In genomic region chr4:8063974-8064563, GRCh38 we compare ENCODE assay signal across 25 cellular contexts.
"Had no signal": no experiment of that assay in that cellular context is flagged by ENCODE, and none has a peak within 500 bp of the region (broad histone marks: within the 10 kb centered on the region; RNA-seq: fewer than 3 reads in every experiment).

No MANE protein-coding gene starts in this region.

- H3K27me3 Mint-ChIP-seq: stimulated activated memory B cell treated with anti-CD40 and anti-IgM and Interleukin-4, amounts not matched to agents 10 μg/mL and 1 μg/mL and 100 μg/mL, for 72 hours; stimulated activated naive CD8-positive, alpha-beta T cell treated with anti-CD3 and anti-CD28 coated beads, Interleukin-15, amount 100 ng/mL, for 72 hours had no signal

- DNase-seq: colonic mucosa; dermis blood vessel endothelial cell; erythroblast; foreskin melanocyte; heart right ventricle; islet precursor cell; mammary epithelial cell; mucosa of descending colon; naive thymus-derived CD8-positive, alpha-beta T cell; nucleus accumbens; ovary; right cardiac atrium; spleen; stimulated activated CD4-positive, alpha-beta T cell treated with anti-CD3 and anti-CD28 coated beads, Interleukin-15, amount 100 ng/mL, for 24 hours; stimulated activated CD4-positive, alpha-beta T cell treated with anti-CD3 and anti-CD28 coated beads, Interleukin-1b, Interleukin-23, amount 100 ng/mL, for 48 hours; stimulated activated CD4-positive, alpha-beta T cell treated with anti-CD3 and anti-CD28 coated beads, Interleukin-4, amount 100 ng/mL, for 24 hours; stimulated activated naive CD8-positive, alpha-beta T cell treated with anti-CD3 and anti-CD28 coated beads, Interleukin-15, amount 100 ng/mL, for 72 hours; testis; upper lobe of right lung had no signal

- FAIRE-seq: endothelial cell of umbilical vein had no signal

- H3K4me1 Mint-ChIP-seq: stimulated activated memory B cell treated with anti-CD40 and anti-IgM and Interleukin-4, amounts not matched to agents 10 μg/mL and 1 μg/mL and 100 μg/mL, for 72 hours; stimulated activated naive CD8-positive, alpha-beta T cell treated with anti-CD3 and anti-CD28 coated beads, Interleukin-15, amount 100 ng/mL, for 72 hours had no signal

- H3K9me3 ChIP-seq: colonic mucosa, testis had no signal

- H3K27ac Mint-ChIP-seq: stimulated activated memory B cell treated with anti-CD40 and anti-IgM and Interleukin-4, amounts not matched to agents 10 μg/mL and 1 μg/mL and 100 μg/mL, for 72 hours had no signal

- H3K27ac ChIP-seq: colonic mucosa, heart right ventricle, ovary, spleen, testis, tibial nerve, upper lobe of right lung, vagina had no signal

- H3K36me3 ChIP-seq: colonic mucosa, heart right ventricle, ovary, upper lobe of right lung, vagina had no signal

- H3K4me3 ChIP-seq: colonic mucosa, heart right ventricle, mucosa of descending colon, ovary, spleen, testis, tibial nerve, upper lobe of right lung, vagina had no signal

- H3K4me3 Mint-ChIP-seq: naive thymus-derived CD8-positive, alpha-beta T cell; neural crest cell; stimulated activated memory B cell treated with anti-CD40 and anti-IgM and Interleukin-4, amounts not matched to agents 10 μg/mL and 1 μg/mL and 100 μg/mL, for 72 hours; stimulated activated naive CD8-positive, alpha-beta T cell treated with anti-CD3 and anti-CD28 coated beads, Interleukin-15, amount 100 ng/mL, for 72 hours had no signal

- H3K4me1 ChIP-seq: colonic mucosa, heart right ventricle, testis, upper lobe of right lung, vagina had no signal

- ATAC-seq: heart right ventricle; left lobe of liver; mucosa of descending colon; naive thymus-derived CD8-positive, alpha-beta T cell; right cardiac atrium; stimulated activated memory B cell treated with anti-CD40 and anti-IgM and Interleukin-4, amounts not matched to agents 10 μg/mL and 1 μg/mL and 100 μg/mL, for 72 hours; stimulated activated naive CD8-positive, alpha-beta T cell treated with anti-CD3 and anti-CD28 coated beads, Interleukin-15, amount 100 ng/mL, for 72 hours; upper lobe of right lung had no signal

- H3K27me3 ChIP-seq: colonic mucosa, heart right ventricle, ovary, spleen, testis, tibial nerve, upper lobe of right lung, vagina had no signal
